In the genomic region with DNA sequence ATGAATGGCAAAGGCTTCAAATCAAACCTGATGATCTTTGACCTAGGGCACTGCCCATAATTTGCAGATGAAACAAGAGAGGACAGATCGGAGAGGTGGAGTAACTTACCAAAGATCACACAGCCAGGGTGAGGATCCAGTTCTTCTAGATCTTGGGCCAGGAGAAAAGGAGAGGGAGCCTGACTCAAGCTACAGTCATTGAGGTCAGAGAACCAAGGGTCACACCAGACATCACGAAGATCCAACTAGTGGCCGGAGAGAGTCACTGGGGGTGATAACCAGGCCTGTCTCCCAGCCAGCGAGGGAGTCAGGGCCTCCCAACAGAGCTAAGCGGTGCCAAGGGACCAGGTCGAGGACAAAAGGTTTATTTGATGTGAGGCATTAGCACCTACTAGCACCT, we compare ENCODE assay signal across 23 cellular contexts.
DNase-seq lines count a peak whose midpoint lies in the region; ATAC-seq, FAIRE-seq and TF ChIP-seq lines count a peak whose summit lies in the region.
"Had no signal": no experiment of that assay in that cellular context is flagged by ENCODE, and none has a peak within 500 bp of the region (broad histone marks: within the 10 kb centered on the region; RNA-seq: fewer than 3 reads in every experiment).

No MANE protein-coding gene starts in this region.

- intact Hi-C loops in HepG2 (cut with micrococcal nuclease; ENCODE audit: unreplicated experiment) (no loop called here), right lobe of liver (cut with DNase I) (no loop called here), esophagus squamous epithelium (cut with DNase I) (no loop called here), tibial artery (cut with DNase I; ENCODE audit: low total_unique reads) (no loop called here), kidney (cut with DNase I) (no loop called here)

- no peak overlapping the region for H3K4me3 Mint-ChIP-seq in stimulated activated naive B cell treated with anti-CD40 and anti-IgM and Interleukin-4, amounts not matched to agents 10 μg/mL and 1 μg/mL and 100 μg/mL, for 72 hours
- H3K4me3 Mint-ChIP-seq: activated CD4-positive, alpha-beta T cell treated with anti-CD3 and anti-CD28 coated beads, Interleukin-2, amount 10 ng/mL, durations not matched to agents 24 days and 14 days; activated naive CD8-positive, alpha-beta T cell; CD4-positive, CD25-positive, alpha-beta regulatory T cell had no signal

- no peaks in the 10 kb centered on the region for H3K9me3 ChIP-seq in HepG2 (ENCODE audit: low read length)
- no peaks in the 10 kb centered on the region for H3K9me3 ChIP-seq in right lobe of liver
- no peaks in the 10 kb centered on the region for H3K9me3 ChIP-seq in esophagus squamous epithelium
- H3K9me3 ChIP-seq in tibial artery, result no peaks in the 10 kb centered on the region
- no peaks in the 10 kb centered on the region for H3K9me3 ChIP-seq in kidney (ENCODE audit: control insufficient read depth in 1 of 2, low read length in 2 of 2)
- H3K9me3 ChIP-seq: A549, left lung, upper lobe of left lung had no signal

- H3K4me1 ChIP-seq in HepG2 (ENCODE audit: insufficient read depth, low read length) (no peaks in the 10 kb centered on the region), right lobe of liver (peaks cover 0 to 5% (median 0%) of the 10 kb centered on the region in 4 donors), esophagus squamous epithelium (peaks cover 24 to 81% (median 54%) of the 10 kb centered on the region in 3 donors), tibial artery (peaks cover 0 to 53% (median 37%) of the 10 kb centered on the region in 4 donors), kidney (ENCODE audit: control insufficient read depth in 1 of 2, insufficient read depth in 1 of 2, low read depth in 1 of 2, low read length in 2 of 2) (peaks cover 0 to 15% of the 10 kb centered on the region in 2 donors)

- no peak for TF ChIP-seq RAD21 in HepG2 (CRISPR knock-in tag; IDR thresholded peaks at IDR 0.05)

- H3K36me3 Mint-ChIP-seq in stimulated activated naive B cell treated with anti-CD40 and anti-IgM and Interleukin-4, amounts not matched to agents 10 μg/mL and 1 μg/mL and 100 μg/mL, for 72 hours, result no peaks in the 10 kb centered on the region
- H3K36me3 Mint-ChIP-seq: activated naive CD8-positive, alpha-beta T cell; CD4-positive, CD25-positive, alpha-beta regulatory T cell had no signal

- BruUV-seq in HepG2 (replicated peaks; lab: Mats Ljungman, UMichigan), result no TSS peak

- H3K27me3 Mint-ChIP-seq in stimulated activated naive B cell treated with anti-CD40 and anti-IgM and Interleukin-4, amounts not matched to agents 10 μg/mL and 1 μg/mL and 100 μg/mL, for 72 hours, result peaks cover 9 to 18% of the 10 kb centered on the region in 2 donors

- WGBS in HepG2 (ENCODE audit: low lambda C conversion rate), result 12% methylated on average over 6 of the region's 6 CpGs
- 51% methylated on average over 2 of the region's 6 CpGs for WGBS in right lobe of liver (ENCODE audit: insufficient coverage, low coverage, low lambda C conversion rate, missing lambda C conversion rate)
- WGBS in esophagus squamous epithelium, 2 donors, result 62 to 64% methylated on average over 6 of the region's 6 CpGs

- H2AFZ ChIP-seq in HepG2 (ENCODE audit: low read length), result no peak overlapping the region

- no peak overlapping the region for H3K4me2 ChIP-seq in HepG2 (ENCODE audit: low read depth, low read length)
- H3K4me2 ChIP-seq: A549 had no signal

- H3K27me3 ChIP-seq in HepG2 (ENCODE audit: control insufficient read depth in 1 of 2, insufficient read depth in 2 of 2, low read length in 2 of 2) (peaks cover 2 to 19% of the 10 kb centered on the region in 2 experiments; a peak in 3 of 5 replicates), right lobe of liver (no peaks in the 10 kb centered on the region), esophagus squamous epithelium (no peaks in the 10 kb centered on the region), tibial artery (no peaks in the 10 kb centered on the region)
- H3K27me3 ChIP-seq: left lung, upper lobe of left lung had no signal

- CTCF ChIA-PET in HepG2 (lab: Yijun Ruan, JAX; ENCODE audit: low intra/inter-chr PET ratio, low total read pairs) (no interaction called here), RWPE1 (lab: Yijun Ruan, JAX) (interaction anchor here (1.2 kb wide), 1 partner anchor 8 kb away, joined by 4 read pairs; no protein-coding TSS in a partner anchor)

- H3K36me3 ChIP-seq in HepG2 (replicated peaks in 1 of 2; ENCODE audit: control insufficient read depth in 1 of 2, insufficient read depth in 2 of 2, low read length in 2 of 2), result no peaks in the 10 kb centered on the region
- no peaks in the 10 kb centered on the region for H3K36me3 ChIP-seq in right lobe of liver
- no peaks in the 10 kb centered on the region for H3K36me3 ChIP-seq in esophagus squamous epithelium
- H3K36me3 ChIP-seq in tibial artery, result no peaks in the 10 kb centered on the region
- H3K36me3 ChIP-seq in kidney (ENCODE audit: control insufficient read depth in 1 of 2, insufficient read depth in 2 of 2, low read length in 2 of 2), result no peaks in the 10 kb centered on the region
- H3K36me3 ChIP-seq: left lung, upper lobe of left lung had no signal

- no peak for FAIRE-seq in HepG2 (lab: Jason Lieb, UNC)
- FAIRE-seq in kidney (lab: Jason Lieb, UNC), result no peak
- FAIRE-seq: A549, H54, TTC549 had no signal

- TF ChIP-seq EP300 in HepG2 (IDR thresholded peaks at IDR 0.05; ENCODE audit: low read depth in 2 of 2, low read length in 2 of 2) (no peak), HepG2 (CRISPR knock-in tag; IDR thresholded peaks at IDR 0.05; ENCODE audit: borderline replicate concordance) (no peak)

- peaks cover 3 to 6% of the 10 kb centered on the region in 2 donors for H3K4me1 Mint-ChIP-seq in stimulated activated naive B cell treated with anti-CD40 and anti-IgM and Interleukin-4, amounts not matched to agents 10 μg/mL and 1 μg/mL and 100 μg/mL, for 72 hours
- H3K4me1 Mint-ChIP-seq: activated CD4-positive, alpha-beta T cell treated with anti-CD3 and anti-CD28 coated beads, Interleukin-2, amount 10 ng/mL, durations not matched to agents 24 days and 14 days; CD4-positive, CD25-positive, alpha-beta regulatory T cell had no signal

- no peak overlapping the region for H3K27ac Mint-ChIP-seq in stimulated activated naive B cell treated with anti-CD40 and anti-IgM and Interleukin-4, amounts not matched to agents 10 μg/mL and 1 μg/mL and 100 μg/mL, for 72 hours
- H3K27ac Mint-ChIP-seq: activated CD4-positive, alpha-beta T cell treated with anti-CD3 and anti-CD28 coated beads, Interleukin-2, amount 10 ng/mL, durations not matched to agents 24 days and 14 days; activated naive CD8-positive, alpha-beta T cell; CD4-positive, CD25-positive, alpha-beta regulatory T cell had no signal

- no peaks in the 10 kb centered on the region; the same call in 1 of the 2 replicates for H4K20me1 ChIP-seq in HepG2 (ENCODE audit: insufficient read depth, low read length)

- H3K9ac ChIP-seq in HepG2 (ENCODE audit: insufficient read depth, low read depth, low read length) (no peak overlapping the region), kidney (ENCODE audit: low read length in 2 of 2) (no peak overlapping the region)

- no peaks in the 10 kb centered on the region for H3K9me3 Mint-ChIP-seq in stimulated activated naive B cell treated with anti-CD40 and anti-IgM and Interleukin-4, amounts not matched to agents 10 μg/mL and 1 μg/mL and 100 μg/mL, for 72 hours
- H3K9me3 Mint-ChIP-seq: activated CD4-positive, alpha-beta T cell treated with anti-CD3 and anti-CD28 coated beads, Interleukin-2, amount 10 ng/mL, durations not matched to agents 24 days and 14 days; CD4-positive, CD25-positive, alpha-beta regulatory T cell had no signal

- H3K27ac ChIP-seq in HepG2 (ENCODE audit: extremely low read length, insufficient read depth, low read length) (no peak overlapping the region), right lobe of liver (no peak overlapping the region), RWPE1 (peak overlapping the region; percentile 76), esophagus squamous epithelium (peak overlapping the region; percentile 63 to 81 (median 76)), tibial artery (peak overlapping the region; percentile 4 to 39), kidney (ENCODE audit: low read depth in 2 of 2, low read length in 2 of 2) (no peak overlapping the region)
- H3K27ac ChIP-seq: left lung had no signal

- ATAC-seq in HepG2 (peak; percentile 66; the same call in 2 of the 3 replicates), right lobe of liver (no peak), HG03159 (IDR thresholded peaks at IDR 0.05; ENCODE audit: unreplicated experiment) (no peak)
- no peak for ATAC-seq in stimulated activated naive B cell treated with anti-CD40 and anti-IgM and Interleukin-4, amounts not matched to agents 10 μg/mL and 1 μg/mL and 100 μg/mL, for 72 hours (replicated peaks)
- ATAC-seq: A549 had no signal

- TF ChIP-seq POLR2A in HepG2 (IDR thresholded peaks at IDR 0.05; ENCODE audit: insufficient read depth in 1 of 2, low read depth in 2 of 2, low read length in 2 of 2) (no peak), right lobe of liver (IDR thresholded peaks at IDR 0.05) (no peak), esophagus squamous epithelium (IDR thresholded peaks at IDR 0.05) (no peak)

- DNase-seq in HepG2 (ENCODE audit: low spot score), result no peak
- no peak for DNase-seq in right lobe of liver
- DNase-seq in RWPE1 (ENCODE audit: low spot score), result no peak
- DNase-seq in esophagus squamous epithelium (lab: John Stamatoyannopoulos, UW), result no peak
- DNase-seq in tibial artery, result peak in 1 of 2 donors; percentile 40
- DNase-seq in kidney, result no peak
- no peak for DNase-seq in stimulated activated naive B cell treated with anti-CD40 and anti-IgM and Interleukin-4, amounts not matched to agents 10 μg/mL and 1 μg/mL and 100 μg/mL, for 72 hours
- DNase-seq: activated CD4-positive, alpha-beta T cell treated with anti-CD3 and anti-CD28 coated beads, Interleukin-2, amount 10 ng/mL, durations not matched to agents 24 days and 14 days; activated T-cell treated with anti-CD3 and anti-CD28 coated beads for 4 hours; CD4-positive, CD25-positive, alpha-beta regulatory T cell; KG1; left lung; NCI-H1092; NCI-H748 treated with DMSO at 0.1 percent for 48 hours; retina; stimulated activated naive CD4-positive, alpha-beta T cell treated with Interleukin-2 at 50 U/mL for 16 hours; SW 1271; upper lobe of left lung had no signal

- in situ Hi-C loops in HepG2 (cut with HindIII; ENCODE audit: extremely low pct_ligation_motif_present, low pct_unique_long_range_greater_than_20kb), result no loop called here

- POLR2A ChIA-PET in HepG2 (lab: Yijun Ruan, JAX), result no interaction called here
- POLR2A ChIA-PET in RWPE1 (lab: Yijun Ruan, JAX; ENCODE audit: low non-redundant PET), result no interaction called here

- TF ChIP-seq CTCF in HepG2 (CRISPR knock-in tag; IDR thresholded peaks at IDR 0.05) (no peak), right lobe of liver (IDR thresholded peaks at IDR 0.05) (no peak), RWPE1 (conservative IDR thresholded peaks at IDR 0.05; ENCODE audit: low read depth) (no peak), esophagus squamous epithelium (IDR thresholded peaks at IDR 0.05) (peak in 1 of 6 experiments; percentile 42), tibial artery (IDR thresholded peaks at IDR 0.05) (no peak), kidney (IDR thresholded peaks at IDR 0.05; ENCODE audit: borderline replicate concordance, extremely low read depth, insufficient read depth) (no peak)

- H3K4me3 ChIP-seq in HepG2 (replicated peaks in 1 of 3; ENCODE audit: insufficient read depth in 1 of 3, low read depth in 2 of 3, low read length in 3 of 3) (no peak overlapping the region), right lobe of liver (no peak overlapping the region), esophagus squamous epithelium (no peak overlapping the region), tibial artery (no peak overlapping the region), kidney (ENCODE audit: low read length in 2 of 2) (no peak overlapping the region)
- H3K4me3 ChIP-seq: A549, left lung, upper lobe of left lung had no signal

- no peaks in the 10 kb centered on the region for H3K79me2 ChIP-seq in HepG2 (ENCODE audit: insufficient read depth, low read length)

Comparison
In these comparisons a context has a peak if more than half of its experiments do, and no peak if none do; other contexts are left out.
1. H3K27ac ChIP-seq: peak in RWPE1 (single experiment), esophagus squamous epithelium (4 of 4) and tibial artery (2 of 2); none in HepG2 (single experiment), right lobe of liver (0 of 3) and kidney (0 of 2).